Comparison of ENCODE assay signal across 15 cellular contexts in genomic region chr18:59748628-59749360, GRCh38. TPM values are rescaled to one million over a fixed set of nuclear protein-coding genes. Genes with fewer than 3 reads are reported as not detected.
DNase-seq lines count a peak whose midpoint lies in the region; ATAC-seq and TF ChIP-seq lines count a peak whose summit lies in the region.
"Had no signal": no experiment of that assay in that cellular context is flagged by ENCODE, and none has a peak within 500 bp of the region (broad histone marks: within the 10 kb centered on the region; RNA-seq: fewer than 3 reads in every experiment).

No MANE protein-coding gene starts in this region.

- peak overlapping the region; percentile 82 for H3K27ac ChIP-seq in ACC112 (ENCODE audit: low read depth, low read length)
- H3K27ac ChIP-seq in HEK293 (ENCODE audit: extremely low read depth, low read depth, low read length) = no peak overlapping the region
- H3K27ac ChIP-seq in foreskin keratinocyte = peak overlapping the region; percentile 11
- H3K27ac ChIP-seq: heart right ventricle, lower lobe of right lung had no signal

- H3K4me1 ChIP-seq in ACC112 (ENCODE audit: control insufficient read depth, insufficient read depth, low read length, unreplicated experiment) (peaks cover 59% of the 10 kb centered on the region), HEK293 (ENCODE audit: control insufficient read depth, insufficient read depth, low read length) (no peaks in the 10 kb centered on the region), adipocyte (ENCODE audit: control insufficient read depth, insufficient read depth, low read length) (peaks cover 65% of the 10 kb centered on the region), foreskin keratinocyte (peaks cover 12% of the 10 kb centered on the region)
- H3K4me1 ChIP-seq: heart right ventricle had no signal

- H3K27me3 ChIP-seq in ACC112 (ENCODE audit: insufficient read depth, low read length) (no peaks in the 10 kb centered on the region), adipocyte (replicated peaks; ENCODE audit: control insufficient read depth, insufficient read depth, low read length) (no peaks in the 10 kb centered on the region), foreskin keratinocyte (no peaks in the 10 kb centered on the region)

- TF ChIP-seq CTCF in HEK293 (tag by site-specific recombination; IDR thresholded peaks at IDR 0.05) = no peak
- TF ChIP-seq CTCF in foreskin keratinocyte (conservative IDR thresholded peaks at IDR 0.05) = no peak

- DNase-seq in adipocyte (ENCODE audit: low read depth) (peak; percentile 80), foreskin keratinocyte (peak; percentile 69 to 91), iPS-NIHi11 (ENCODE audit: low spot score) (no peak), GDM1 (lab: John Stamatoyannopoulos, UW) (no peak), activated gamma-delta T cell treated with Interleukin-2 at 50 U/mL for 16 hours (no peak)
- DNase-seq in activated effector memory CD4-positive, alpha-beta T cell treated with anti-CD3 and anti-CD28 coated beads, Interleukin-2, amount 50 U/mL, for 16 hours = no peak
- DNase-seq: activated naive CD4-positive, alpha-beta T cell treated with anti-CD3 and anti-CD28 coated beads, Interleukin-2, amount 10 ng/mL, durations not matched to agents 7 days and 5 days; AML-193; DMS53; heart right ventricle; lower lobe of right lung; NCI-H1105 treated with DMSO at 0.1 percent for 48 hours had no signal

- peaks cover 5% of the 10 kb centered on the region; the same call in 1 of the 2 replicates for H3K36me3 ChIP-seq in ACC112 (ENCODE audit: insufficient read depth, low read length)
- H3K36me3 ChIP-seq in HEK293 (ENCODE audit: control insufficient read depth in 2 of 2, insufficient read depth in 1 of 2, low read length in 2 of 2) = no peaks in the 10 kb centered on the region
- H3K36me3 ChIP-seq in adipocyte (ENCODE audit: control insufficient read depth, insufficient read depth, low read length, severe bottlenecking) = no peaks in the 10 kb centered on the region
- H3K36me3 ChIP-seq: heart right ventricle, lower lobe of right lung had no signal

- H3K9me3 ChIP-seq in HEK293 (ENCODE audit: control insufficient read depth, insufficient read depth, low read depth, low read length) = no peaks in the 10 kb centered on the region
- peaks cover 5% of the 10 kb centered on the region for H3K9me3 ChIP-seq in adipocyte (ENCODE audit: control insufficient read depth, low read length)
- H3K9me3 ChIP-seq: lower lobe of right lung had no signal

- POLR2A ChIA-PET in HEK293 (lab: Yijun Ruan, JAX) = no interaction called here

- H3K9ac ChIP-seq in adipocyte (ENCODE audit: low read length) = peak overlapping the region; percentile 24

- ATAC-seq in foreskin keratinocyte = peak; percentile 93
- ATAC-seq: heart right ventricle, lower lobe of right lung had no signal

- H3K79me2 ChIP-seq in ACC112 (ENCODE audit: control insufficient read depth, insufficient read depth, low read length, unreplicated experiment) = no peaks in the 10 kb centered on the region

- H2AFZ ChIP-seq in ACC112 (ENCODE audit: low read length, unreplicated experiment) = no peak overlapping the region

- no peak overlapping the region for H3K4me3 ChIP-seq in ACC112 (ENCODE audit: low read depth, low read length)
- no peak overlapping the region for H3K4me3 ChIP-seq in HEK293 (ENCODE audit: low read depth, low read length)
- no peak overlapping the region for H3K4me3 ChIP-seq in adipocyte (ENCODE audit: low read length)
- H3K4me3 ChIP-seq: heart right ventricle, lower lobe of right lung had no signal

- CTCF ChIA-PET in HEK293 (lab: Yijun Ruan, JAX) = no interaction called here

TF ChIP-seq in HEK293, 187 proteins besides CTCF, POLR2A, EP300 and RAD21:
- TF ChIP-seq ZNF76 (tag by site-specific recombination; IDR thresholded peaks at IDR 0.05; ENCODE audit: borderline replicate concordance, low read depth) (no peak), ZNF366 (tag by site-specific recombination; conservative IDR thresholded peaks at IDR 0.05) (peak; percentile 31; the same call in 1 of the 2 replicates)
TF ChIP-seq in HEK293: peak in this region for 1.

RNA-seq across cellular contexts. Expression of gene CCBE1, which starts 51.6 kb away (rescaled TPM):
- 24.7 and 39.0 TPM in 2 replicates for total RNA-seq in foreskin keratinocyte
- 17.2 and 31.3 TPM in 2 replicates for polyA plus RNA-seq in foreskin keratinocyte
- total RNA-seq: activated CD8-positive, alpha-beta memory T cell treated with anti-CD3 and anti-CD28 coated beads for 36 hours had no signal

Comparison
In these comparisons a context has a peak if more than half of its experiments do, and no peak if none do; other contexts are left out.
1. DNase-seq: peak in adipocyte (single experiment) and foreskin keratinocyte (2 of 2); none in iPS-NIHi11 (single experiment), GDM1 (single experiment), activated gamma-delta T cell treated with Interleukin-2 at 50 U/mL for 16 hours (single experiment) and activated effector memory CD4-positive, alpha-beta T cell treated with anti-CD3 and anti-CD28 coated beads, Interleukin-2, amount 50 U/mL, for 16 hours (single experiment).